16 cellular contexts compared by ENCODE assay signal in the genomic region with DNA sequence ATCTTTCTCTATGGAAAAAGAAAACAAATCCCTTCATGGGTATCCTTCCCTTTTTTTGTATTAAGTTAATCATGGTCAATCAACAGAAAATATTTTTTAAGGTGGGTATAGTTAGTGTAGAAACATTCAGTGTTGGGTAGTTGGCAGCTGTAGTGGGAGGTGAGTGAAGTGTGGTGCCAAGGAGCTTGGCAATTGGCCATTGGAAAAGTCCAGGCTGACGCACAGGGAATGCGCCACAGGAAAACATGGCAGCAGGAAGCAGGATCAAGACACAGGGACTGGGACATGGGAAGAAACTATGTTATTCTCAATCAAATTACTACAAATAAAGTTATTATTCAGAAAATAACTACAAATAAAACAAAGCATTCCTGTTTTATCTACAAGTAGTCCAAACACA. TPM values are rescaled to one million over a fixed set of nuclear protein-coding genes. Genes with fewer than 3 reads are reported as not detected.
DNase-seq lines count a peak whose midpoint lies in the region; ATAC-seq, FAIRE-seq and TF ChIP-seq lines count a peak whose summit lies in the region.
"Had no signal": no experiment of that assay in that cellular context is flagged by ENCODE, and none has a peak within 500 bp of the region (broad histone marks: within the 10 kb centered on the region; RNA-seq: fewer than 3 reads in every experiment).

No MANE protein-coding gene starts in this region.

- H3K36me3 ChIP-seq in SK-N-SH (replicated peaks in 1 of 2; ENCODE audit: control insufficient read depth in 1 of 2, insufficient read depth in 2 of 2, low read length in 1 of 2) (no peaks in the 10 kb centered on the region), HCT116 (ENCODE audit: control insufficient read depth in 1 of 2, insufficient read depth in 2 of 2, low read length in 2 of 2) (peaks cover 7 to 37% of the 10 kb centered on the region in 2 experiments), endothelial cell of umbilical vein (ENCODE audit: control insufficient read depth in 2 of 2, extremely low read depth in 1 of 2, insufficient read depth in 2 of 2, low read length in 2 of 2) (no peaks in the 10 kb centered on the region), pancreas (no peaks in the 10 kb centered on the region)

- dilution Hi-C loops in endothelial cell of umbilical vein (cut with MboI; ENCODE audit: extremely low pct_ligation_motif_present, low sequenced_read_pairs), result loop anchor here (25.0 kb wide), 1 partner anchor 395 kb away; no protein-coding TSS in a partner anchor

- H4K20me1 ChIP-seq in SK-N-SH (ENCODE audit: insufficient read depth), result no peaks in the 10 kb centered on the region
- H4K20me1 ChIP-seq in HCT116 (ENCODE audit: insufficient read depth), result no peaks in the 10 kb centered on the region
- no peaks in the 10 kb centered on the region for H4K20me1 ChIP-seq in endothelial cell of umbilical vein (replicated peaks; ENCODE audit: control insufficient read depth, extremely low read depth, insufficient read depth, low read length)
- H4K20me1 ChIP-seq in H9 (ENCODE audit: control insufficient read depth, insufficient read depth, insufficient read length), result no peaks in the 10 kb centered on the region

- H4K91ac ChIP-seq in H9 (ENCODE audit: insufficient read length, low read depth, low read length), result no peak overlapping the region

- no peak overlapping the region for H2BK12ac ChIP-seq in H9 (ENCODE audit: insufficient read length, low read depth, low read length)

- no peak for TF ChIP-seq EP300 in SK-N-SH (IDR thresholded peaks at IDR 0.05; ENCODE audit: borderline replicate concordance in 1 of 2, low read depth in 1 of 2, low read length in 1 of 2)

- H2BK15ac ChIP-seq in H9 (ENCODE audit: low read depth, low read length), result no peak overlapping the region

- no peaks in the 10 kb centered on the region for H3K79me2 ChIP-seq in SK-N-SH (ENCODE audit: insufficient read depth)
- peaks cover 100% of the 10 kb centered on the region for H3K79me2 ChIP-seq in HCT116 (ENCODE audit: insufficient read depth, low read length)
- no peaks in the 10 kb centered on the region for H3K79me2 ChIP-seq in endothelial cell of umbilical vein (ENCODE audit: control insufficient read depth, insufficient read depth, low read length)
- no peaks in the 10 kb centered on the region for H3K79me2 ChIP-seq in H9 (ENCODE audit: insufficient read depth, low read length)

- no peaks in the 10 kb centered on the region for H3K9me1 ChIP-seq in endothelial cell of umbilical vein (replicated peaks; ENCODE audit: control insufficient read depth, extremely low read depth, insufficient read depth, low read length)

- H3K18ac ChIP-seq in H9 (ENCODE audit: insufficient read length, low read depth, low read length), result no peak overlapping the region

- H3K4me3 ChIP-seq in SK-N-SH (ENCODE audit: low read depth in 2 of 2, low read length in 1 of 2) (no peak overlapping the region), HCT116 (replicated peaks in 1 of 2; ENCODE audit: low read depth in 1 of 2, low read length in 2 of 2) (no peak overlapping the region), endothelial cell of umbilical vein (replicated peaks in 1 of 3; ENCODE audit: insufficient read depth in 1 of 3, low read depth in 1 of 3, low read length in 3 of 3) (no peak overlapping the region), pancreas (no peak overlapping the region)

- H3K23ac ChIP-seq in H9 (ENCODE audit: insufficient read length, low read depth, low read length), result no peak overlapping the region

- 84% methylated on average over 2 of the region's 2 CpGs for WGBS in SK-N-SH (ENCODE audit: low lambda C conversion rate)
- 34 to 52% methylated on average over 2 of the region's 2 CpGs for WGBS in pancreas, 2 donors
- WGBS in H9 (ENCODE audit: extremely low coverage, insufficient read length, low lambda C conversion rate), result no CpG with 5 or more reads among the region's 2 CpGs

- POLR2A ChIA-PET in SK-N-SH (lab: Yijun Ruan, JAX) (no interaction called here), HCT116 (lab: Charles Lee) (no interaction called here), endothelial cell of umbilical vein (lab: Charles Lee) (no interaction called here)

- H3K27ac ChIP-seq in SK-N-SH (ENCODE audit: low read depth in 2 of 2, low read length in 1 of 2), result no peak overlapping the region
- peak overlapping the region; percentile 57; the same call in 1 of the 2 replicates for H3K27ac ChIP-seq in HCT116 (ENCODE audit: low read depth, low read length)
- no peak overlapping the region for H3K27ac ChIP-seq in endothelial cell of umbilical vein (ENCODE audit: insufficient read depth, low read depth, low read length)
- H3K27ac ChIP-seq in pancreas, result no peak overlapping the region
- no peak overlapping the region for H3K27ac ChIP-seq in H9 (ENCODE audit: insufficient read length, low read depth, low read length)
- H3K27ac ChIP-seq: C4-2B had no signal

- H3K4me2 ChIP-seq in SK-N-SH, result no peak overlapping the region
- H3K4me2 ChIP-seq in HCT116 (ENCODE audit: low read length), result peak overlapping the region; percentile 5; the same call in 1 of the 2 replicates
- H3K4me2 ChIP-seq in endothelial cell of umbilical vein (ENCODE audit: insufficient read depth, low read length), result no peak overlapping the region
- H3K4me2 ChIP-seq in H9 (ENCODE audit: insufficient read depth, insufficient read length, low read length), result no peak overlapping the region

- RAD21 ChIA-PET in HCT116 (lab: Charles Lee; ENCODE audit: low non-redundant PET in 1 of 2, low total read pairs in 2 of 2, uncharacterized antibody in 2 of 2, unreplicated experiment in 2 of 2), result no interaction called here

- FAIRE-seq in endothelial cell of umbilical vein (lab: Jason Lieb, UNC) (no peak), pancreas (lab: Jason Lieb, UNC) (no peak)
- FAIRE-seq: GM19239, H1 had no signal

- no peak overlapping the region for H3K56ac ChIP-seq in H9 (ENCODE audit: insufficient read length, low read depth, low read length)

- BruUV-seq in HCT116 (replicated peaks; lab: Mats Ljungman, UMichigan) (no TSS peak), endothelial cell of umbilical vein (replicated peaks; lab: Mats Ljungman, UMichigan) (no TSS peak)

- no peaks in the 10 kb centered on the region for H3K4me1 Mint-ChIP-seq in H9

- no peak overlapping the region for H4K5ac ChIP-seq in H9 (ENCODE audit: insufficient read length, low read depth, low read length)

- H3K23me2 ChIP-seq in H9 (ENCODE audit: insufficient read length, low read depth, low read length, poor library complexity, severe bottlenecking), result no peaks in the 10 kb centered on the region

- peaks cover 0 to 4% of the 10 kb centered on the region in 2 experiments; a peak in 3 of 4 replicates for H3K4me1 ChIP-seq in SK-N-SH (ENCODE audit: control insufficient read depth in 1 of 2, insufficient read depth in 2 of 2, low read depth in 1 of 2, low read length in 1 of 2)
- H3K4me1 ChIP-seq in HCT116 (ENCODE audit: control insufficient read depth in 1 of 2, insufficient read depth in 2 of 2, low read length in 2 of 2), result peaks cover 46 to 60% of the 10 kb centered on the region in 2 experiments
- H3K4me1 ChIP-seq in endothelial cell of umbilical vein (ENCODE audit: control insufficient read depth, extremely low read depth, insufficient read depth, low read length), result no peaks in the 10 kb centered on the region
- H3K4me1 ChIP-seq in pancreas, result peaks cover 0 to 5% (median 0%) of the 10 kb centered on the region in 3 donors
- H3K4me1 ChIP-seq in H9 (ENCODE audit: insufficient read depth, low read length), result no peaks in the 10 kb centered on the region

- no peak overlapping the region for H2BK120ac ChIP-seq in H9 (ENCODE audit: low read depth, low read length, poor library complexity, severe bottlenecking)

- H3K9me3 ChIP-seq in SK-N-SH (no peaks in the 10 kb centered on the region), HCT116 (ENCODE audit: control insufficient read depth in 1 of 2, insufficient read depth in 1 of 2, low read depth in 1 of 2, low read length in 2 of 2) (no peaks in the 10 kb centered on the region), endothelial cell of umbilical vein (replicated peaks; ENCODE audit: control insufficient read depth, insufficient read depth, low read length) (no peaks in the 10 kb centered on the region), pancreas (no peaks in the 10 kb centered on the region), H9 (ENCODE audit: control insufficient read depth, low read depth, low read length) (no peaks in the 10 kb centered on the region)

- H2AK5ac ChIP-seq in H9 (ENCODE audit: insufficient read length, low read length), result no peak overlapping the region

- no peak for TF ChIP-seq POLR2A in HCT116 (IDR thresholded peaks at IDR 0.05; ENCODE audit: borderline replicate concordance, extremely low read depth, insufficient read depth, insufficient read length)
- no peak for TF ChIP-seq POLR2A in endothelial cell of umbilical vein (IDR thresholded peaks at IDR 0.05; ENCODE audit: low read depth, low read length)

- DNase-seq in SK-N-SH, result no peak
- DNase-seq in HCT116 (ENCODE audit: low read depth, low spot score), result no peak
- peak; percentile 21 for DNase-seq in endothelial cell of umbilical vein (ENCODE audit: low read depth, low spot score)
- DNase-seq in pancreas, result peak in 4 of 6 donors; percentile 15 to 50 (median 30)
- DNase-seq in H9, result no peak
- no peak for DNase-seq in HK-2 (ENCODE audit: unreplicated experiment)
- DNase-seq in hypothalamus (lab: John Stamatoyannopoulos, UW), result no peak
- DNase-seq: Karpas-422, NCI-H187 treated with DMSO at 0.1 percent for 48 hours, NCI-H82, SHP77 had no signal

- TF ChIP-seq CTCF in SK-N-SH (IDR thresholded peaks at IDR 0.05), result no peak
- no peak for TF ChIP-seq CTCF in HCT116 (IDR thresholded peaks at IDR 0.05 in 2 of 3, conservative IDR thresholded peaks at IDR 0.05 in 1 of 3; ENCODE audit: borderline replicate concordance in 1 of 3, insufficient read depth in 1 of 3, low read depth in 2 of 3, low read length in 2 of 3)
- no peak for TF ChIP-seq CTCF in endothelial cell of umbilical vein (IDR thresholded peaks at IDR 0.05; ENCODE audit: extremely low read depth in 1 of 2, insufficient read depth in 1 of 2, low read depth in 1 of 2, low read length in 2 of 2)
- no peak for TF ChIP-seq CTCF in pancreas (IDR thresholded peaks at IDR 0.05)
- TF ChIP-seq CTCF in H9 (conservative IDR thresholded peaks at IDR 0.05), result no peak

- TF ChIP-seq RAD21 in SK-N-SH (IDR thresholded peaks at IDR 0.05; ENCODE audit: low read length), result no peak
- no peak for TF ChIP-seq RAD21 in HCT116 (IDR thresholded peaks at IDR 0.05; ENCODE audit: low read depth)

- no peak overlapping the region for H3K4me3 Mint-ChIP-seq in H9

- H3K79me1 ChIP-seq in H9 (ENCODE audit: insufficient read depth, low read depth, low read length, poor library complexity, severe bottlenecking), result no peaks in the 10 kb centered on the region

- no peaks in the 10 kb centered on the region for H3K27me3 Mint-ChIP-seq in H9 (ENCODE audit: low read depth)

- no peak overlapping the region for H4K8ac ChIP-seq in H9 (replicated peaks; ENCODE audit: insufficient read length, low read depth, low read length)

- no peaks in the 10 kb centered on the region for H3K27me3 ChIP-seq in SK-N-SH (ENCODE audit: insufficient read depth)
- H3K27me3 ChIP-seq in HCT116 (ENCODE audit: insufficient read depth, low read length), result no peaks in the 10 kb centered on the region
- no peaks in the 10 kb centered on the region for H3K27me3 ChIP-seq in endothelial cell of umbilical vein (ENCODE audit: control insufficient read depth in 2 of 2, insufficient read depth in 2 of 2, low read length in 2 of 2)
- no peaks in the 10 kb centered on the region for H3K27me3 ChIP-seq in pancreas
- H3K27me3 ChIP-seq in H9 (ENCODE audit: insufficient read depth, low read length), result no peaks in the 10 kb centered on the region

- H3T11ph ChIP-seq in H9 (ENCODE audit: low read length), result no peak overlapping the region

- CTCF ChIA-PET in SK-N-SH (lab: Yijun Ruan, JAX) (interaction anchor here (1.1 to 4.4 kb wide), 3 partner anchors 22 to 404 kb away, joined by 3 to 48 read pairs (median 4); no protein-coding TSS in a partner anchor), HCT116 (lab: Charles Lee) (no interaction called here), endothelial cell of umbilical vein (lab: Charles Lee) (interaction anchor here (1.1 to 3.7 kb wide), 4 partner anchors 9 to 406 kb away, joined by 3 to 53 read pairs (median 23); no protein-coding TSS in a partner anchor)

- intact Hi-C loops in HCT116 (cut with micrococcal nuclease) (no loop called here), endothelial cell of umbilical vein (cut with micrococcal nuclease) (loop anchor here (10.0 kb wide), 1 partner anchor 968 kb away; no protein-coding TSS in a partner anchor), pancreas (cut with DNase I) (no loop called here)

- H3K9me3 Mint-ChIP-seq in H9, result no peaks in the 10 kb centered on the region

- H3F3A ChIP-seq in SK-N-SH (replicated peaks; ENCODE audit: insufficient read depth), result peaks cover 6% of the 10 kb centered on the region

- ATAC-seq in SK-N-SH treated with all-trans-retinoic acid at 6 μM for 48 hours (no peak), HCT116 (no peak), pancreas (peak; percentile 36 to 58 (median 57))
- ATAC-seq: Panc1 had no signal

- no peak overlapping the region for H2AFZ ChIP-seq in SK-N-SH (ENCODE audit: low read depth)
- no peak overlapping the region for H2AFZ ChIP-seq in HCT116 (ENCODE audit: low read depth, low read length, poor library complexity, severe bottlenecking)
- H2AFZ ChIP-seq in endothelial cell of umbilical vein (ENCODE audit: low read depth, low read length), result no peak overlapping the region
- no peak overlapping the region for H2AFZ ChIP-seq in H9 (ENCODE audit: low read length)

- H3K4ac ChIP-seq in H9 (ENCODE audit: low read depth, low read length), result no peak overlapping the region

- H2BK20ac ChIP-seq in H9 (ENCODE audit: low read depth, low read length, poor library complexity, severe bottlenecking), result no peak overlapping the region

- H3K27ac Mint-ChIP-seq in H9, result no peak overlapping the region

- no peaks in the 10 kb centered on the region for H3K9me2 ChIP-seq in SK-N-SH
- H3K9me2 ChIP-seq in HCT116 (ENCODE audit: insufficient read depth), result no peaks in the 10 kb centered on the region

- H3K9ac ChIP-seq in SK-N-SH, result no peak overlapping the region
- H3K9ac ChIP-seq in HCT116 (ENCODE audit: low read length), result no peak overlapping the region
- no peak overlapping the region for H3K9ac ChIP-seq in endothelial cell of umbilical vein (replicated peaks; ENCODE audit: extremely low read depth, insufficient read depth, low read length)
- H3K9ac ChIP-seq in H9 (ENCODE audit: extremely low read depth, insufficient read length, low read length), result no peak overlapping the region

- H3K14ac ChIP-seq in H9 (ENCODE audit: insufficient read depth, low read length), result no peak overlapping the region; the same call in 1 of the 2 replicates

- H3K36me3 Mint-ChIP-seq in H9 (ENCODE audit: insufficient read depth in 1 of 3, low read depth in 3 of 3), result no peaks in the 10 kb centered on the region

- H2BK5ac ChIP-seq in H9 (ENCODE audit: insufficient read length, low read length), result no peak overlapping the region

RNA-seq across cellular contexts. Expression of a gene that starts 20.0 kb away (rescaled TPM):
- polyA plus RNA-seq in SK-N-SH (2012; rRNA removed) (22.4 and 33.0 TPM in 2 replicates), endothelial cell of umbilical vein (10.4 and 13.4 TPM in 2 replicates), pancreas (10 to 100 TPM; 14.0 to 22.4 TPM)
- 54.6 and 60.0 TPM in 2 replicates for polyA plus RNA-seq in SK-N-SH (2012; cell fraction: cytosol; rRNA removed)
- polyA plus RNA-seq in SK-N-SH (2012; cell fraction: nucleus; rRNA removed), result 38.7 and 55.5 TPM in 2 replicates
- total RNA-seq in HCT116 (2021; ENCODE audit: unreplicated experiment) (166 TPM), endothelial cell of umbilical vein (47.9 and 48.2 TPM in 2 replicates), pancreas (10 to 100 TPM in 3 of 6 donors, 1 to 10 TPM in 3; 4.4 to 44.2 (median 12.0) TPM), H9 (2021) (15.7 and 18.3 TPM in 2 replicates)
- 66.4 and 71.5 TPM in 2 replicates for polyA plus RNA-seq in HCT116 (2012)
- 19.2 and 21.1 TPM in 2 replicates for polyA plus RNA-seq in endothelial cell of umbilical vein (2011; cell fraction: cytosol; rRNA removed)
- polyA plus RNA-seq in endothelial cell of umbilical vein (2011; cell fraction: nucleus; rRNA removed), result 31.7 and 31.8 TPM in 2 replicates
- 20.3 and 44.2 TPM in 2 replicates for polyA plus RNA-seq in endothelial cell of umbilical vein (2012)
- polyA minus RNA-seq in endothelial cell of umbilical vein, result 30.0 and 36.3 TPM in 2 replicates
- 47.9 TPM for polyA minus RNA-seq in endothelial cell of umbilical vein (2011; cell fraction: cytosol; rRNA and poly(A)+ RNA removed)
- polyA minus RNA-seq in endothelial cell of umbilical vein (2011; cell fraction: nucleus; rRNA and poly(A)+ RNA removed), result 28.4 and 38.6 TPM in 2 replicates

RNA-seq across cellular contexts. Expression of a gene that starts 36.5 kb away (rescaled TPM):
- 5.6 and 7.1 TPM in 2 replicates for polyA plus RNA-seq in SK-N-SH (2012; rRNA removed)
- 6.1 and 6.6 TPM in 2 replicates for polyA plus RNA-seq in SK-N-SH (2012; cell fraction: cytosol; rRNA removed)
- 10.6 and 21.5 TPM in 2 replicates for polyA plus RNA-seq in SK-N-SH (2012; cell fraction: nucleus; rRNA removed)
- total RNA-seq in HCT116 (2021; ENCODE audit: unreplicated experiment), result 99.1 TPM
- 29.2 and 35.4 TPM in 2 replicates for polyA plus RNA-seq in HCT116 (2012)
- total RNA-seq in endothelial cell of umbilical vein, result 22.0 and 32.9 TPM in 2 replicates
- 11.6 and 15.8 TPM in 2 replicates for polyA plus RNA-seq in endothelial cell of umbilical vein
- 10.5 and 11.3 TPM in 2 replicates for polyA plus RNA-seq in endothelial cell of umbilical vein (2011; cell fraction: cytosol; rRNA removed)
- polyA plus RNA-seq in endothelial cell of umbilical vein (2011; cell fraction: nucleus; rRNA removed), result 101 and 117 TPM in 2 replicates
- polyA plus RNA-seq in endothelial cell of umbilical vein (2012), result 17.4 and 23.3 TPM in 2 replicates
- 31.4 and 45.4 TPM in 2 replicates for polyA minus RNA-seq in endothelial cell of umbilical vein
- 7.4 TPM for polyA minus RNA-seq in endothelial cell of umbilical vein (2011; cell fraction: cytosol; rRNA and poly(A)+ RNA removed)
- polyA minus RNA-seq in endothelial cell of umbilical vein (2011; cell fraction: nucleus; rRNA and poly(A)+ RNA removed), result 110 and 125 TPM in 2 replicates
- 10 to 100 TPM in 1 of 6 donors, 1 to 10 TPM in 5; 4.9 to 12.2 (median 6.7) TPM for total RNA-seq in pancreas
- polyA plus RNA-seq in pancreas, result 1 to 10 TPM; 5.5 to 8.0 TPM
- 1.0 and 1.2 TPM in 2 replicates for total RNA-seq in H9 (2021)

Comparison
In these comparisons a context has a peak if more than half of its experiments do, and no peak if none do; other contexts are left out.
1. DNase-seq: peak in endothelial cell of umbilical vein (single experiment) and pancreas (4 of 6); none in SK-N-SH (single experiment), HCT116 (single experiment), H9 (single experiment), HK-2 (single experiment) and hypothalamus (0 of 51).
2. ATAC-seq: peak in pancreas (4 of 4); none in SK-N-SH treated with all-trans-retinoic acid at 6 μM for 48 hours (single experiment) and HCT116 (single experiment).